ENCODE assay signal across 8 cellular contexts in the genomic region with DNA sequence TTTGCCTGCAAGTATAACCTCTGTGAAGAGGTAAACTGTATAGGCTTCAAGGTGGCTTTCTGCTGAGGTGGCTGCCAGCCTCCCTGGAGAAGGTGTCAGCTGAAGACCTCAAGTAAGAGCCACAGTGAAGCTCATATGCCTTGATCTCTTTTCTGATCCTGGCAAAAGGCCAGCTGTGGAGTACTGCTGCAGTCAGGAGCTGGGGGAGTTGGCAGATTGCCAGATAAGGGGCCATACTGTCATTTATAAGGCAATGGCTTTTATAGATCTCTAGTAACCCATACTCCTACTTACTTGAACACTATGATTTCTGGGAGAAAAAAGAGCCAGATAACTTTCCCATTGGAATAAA. TPM values are rescaled to one million over a fixed set of nuclear protein-coding genes. Genes with fewer than 3 reads are reported as not detected.
DNase-seq lines count a peak whose midpoint lies in the region; ATAC-seq and FAIRE-seq lines count a peak whose summit lies in the region.

No MANE protein-coding gene starts in this region.

- no peak overlapping the region for H3K27ac ChIP-seq in neuronal stem cell (replicated peaks; ENCODE audit: low read length)

- no peaks in the 10 kb centered on the region for H3K79me1 ChIP-seq in neuronal stem cell (ENCODE audit: low read depth, low read length)

- H3K4me1 Mint-ChIP-seq in activated naive CD8-positive, alpha-beta T cell treated with anti-CD3 and anti-CD28 coated beads, Interleukin-2, amount 50 U/mL, for 24 hours: peaks cover 80% of the 10 kb centered on the region

- no peak overlapping the region for H2BK120ac ChIP-seq in neuronal stem cell (ENCODE audit: low read depth, low read length)

- peak; percentile 94 for DNase-seq in NCI-H1105 (lab: John Stamatoyannopoulos, UW)
- DNase-seq in SHP77 treated with DMSO at 0.1 percent for 48 hours (lab: John Stamatoyannopoulos, UW): peak; percentile 78
- DNase-seq in activated naive CD8-positive, alpha-beta T cell treated with anti-CD3 and anti-CD28 coated beads, Interleukin-2, amount 50 U/mL, for 24 hours: peak; percentile 59
- DNase-seq in stimulated activated CD4-positive, alpha-beta T cell treated with anti-CD3 and anti-CD28 coated beads, Interleukin-4, amount 100 ng/mL, for 1 hour: peak; percentile 44
- DNase-seq in GM19239 (ENCODE audit: insufficient read length, low spot score): no peak
- no peak for DNase-seq in ACHN
- DNase-seq in neuronal stem cell (ENCODE audit: low spot score): no peak

- no peak overlapping the region for H2AK5ac ChIP-seq in neuronal stem cell (ENCODE audit: low read depth, low read length)

- no peak overlapping the region for H3K4me3 ChIP-seq in neuronal stem cell (ENCODE audit: low read length in 2 of 2)

- H4K8ac ChIP-seq in neuronal stem cell (ENCODE audit: low read depth, low read length): no peak overlapping the region

- peak overlapping the region; percentile 21 for H3K4me3 Mint-ChIP-seq in activated naive CD8-positive, alpha-beta T cell treated with anti-CD3 and anti-CD28 coated beads, Interleukin-2, amount 50 U/mL, for 24 hours

- in situ Hi-C loops in ACHN (cut with HindIII; ENCODE audit: low pct_ligation_motif_present, low pct_unique_long_range_greater_than_20kb, low sequenced_read_pairs): no loop called here

- H4K91ac ChIP-seq in neuronal stem cell (ENCODE audit: low read depth, low read length, poor library complexity): no peak overlapping the region

- no peak overlapping the region for H3K14ac ChIP-seq in neuronal stem cell (ENCODE audit: low read length)

- H3K27me3 ChIP-seq in neuronal stem cell (ENCODE audit: control insufficient read depth in 3 of 3, insufficient read depth in 3 of 3, low read depth in 1 of 3, low read length in 3 of 3): no peaks in the 10 kb centered on the region

- H2BK5ac ChIP-seq in neuronal stem cell (ENCODE audit: low read length): no peak overlapping the region

- no peak overlapping the region for H3K4ac ChIP-seq in neuronal stem cell (ENCODE audit: low read length)

- no peak overlapping the region for H2BK12ac ChIP-seq in neuronal stem cell (ENCODE audit: low read length)

- no peak overlapping the region for H3K9ac ChIP-seq in neuronal stem cell (ENCODE audit: low read depth, low read length, poor library complexity)

- FAIRE-seq in GM19239 (lab: Jason Lieb, UNC): no peak

- H3K27me3 Mint-ChIP-seq in activated naive CD8-positive, alpha-beta T cell treated with anti-CD3 and anti-CD28 coated beads, Interleukin-2, amount 50 U/mL, for 24 hours: no peaks in the 10 kb centered on the region

- no peak overlapping the region for H2BK15ac ChIP-seq in neuronal stem cell (ENCODE audit: low read length)

- H3K23ac ChIP-seq in neuronal stem cell (ENCODE audit: low read depth, low read length, poor library complexity): no peak overlapping the region

- H3K9me3 ChIP-seq in neuronal stem cell (replicated peaks in 1 of 2; ENCODE audit: control insufficient read depth in 2 of 2, insufficient read depth in 1 of 2, low read depth in 1 of 2, low read length in 2 of 2): no peaks in the 10 kb centered on the region

- H3K36me3 ChIP-seq in neuronal stem cell (replicated peaks in 1 of 2; ENCODE audit: control insufficient read depth in 2 of 2, insufficient read depth in 2 of 2, low read length in 2 of 2): no peaks in the 10 kb centered on the region

- peak; percentile 63 for ATAC-seq in activated naive CD8-positive, alpha-beta T cell treated with anti-CD3 and anti-CD28 coated beads, Interleukin-2, amount 50 U/mL, for 24 hours
- no peak for ATAC-seq in HG03354 (IDR thresholded peaks at IDR 0.05; ENCODE audit: poor library complexity, severe bottlenecking, unreplicated experiment)

- H3K36me3 Mint-ChIP-seq in activated naive CD8-positive, alpha-beta T cell treated with anti-CD3 and anti-CD28 coated beads, Interleukin-2, amount 50 U/mL, for 24 hours (ENCODE audit: low read depth): peaks cover 24% of the 10 kb centered on the region

- no peaks in the 10 kb centered on the region for H3K9me3 Mint-ChIP-seq in activated naive CD8-positive, alpha-beta T cell treated with anti-CD3 and anti-CD28 coated beads, Interleukin-2, amount 50 U/mL, for 24 hours

- no peaks in the 10 kb centered on the region for H3K4me1 ChIP-seq in neuronal stem cell (ENCODE audit: control insufficient read depth in 2 of 2, insufficient read depth in 1 of 2, low read depth in 1 of 2, low read length in 2 of 2)

- no peak overlapping the region for H3K4me2 ChIP-seq in neuronal stem cell (ENCODE audit: insufficient read depth, low read length, poor library complexity, severe bottlenecking)

- no peak overlapping the region for H3K18ac ChIP-seq in neuronal stem cell (ENCODE audit: low read length)

- no peak overlapping the region for H2AFZ ChIP-seq in neuronal stem cell (ENCODE audit: low read length)

- peak overlapping the region; percentile 87 for H3K27ac Mint-ChIP-seq in activated naive CD8-positive, alpha-beta T cell treated with anti-CD3 and anti-CD28 coated beads, Interleukin-2, amount 50 U/mL, for 24 hours

RNA-seq across cellular contexts. Expression of gene CEP85L, which starts 8.8 kb away (rescaled TPM):
- polyA plus RNA-seq in neuronal stem cell (2013, experiment 1 of 2): 3.7 TPM
- 3.7 TPM for polyA plus RNA-seq in neuronal stem cell (2013, experiment 2 of 2)

Comparison
In these comparisons a context has a peak if more than half of its experiments do, and no peak if none do; other contexts are left out.
1. DNase-seq: peak in NCI-H1105 (single experiment), SHP77 treated with DMSO at 0.1 percent for 48 hours (single experiment), activated naive CD8-positive, alpha-beta T cell treated with anti-CD3 and anti-CD28 coated beads, Interleukin-2, amount 50 U/mL, for 24 hours (single experiment) and stimulated activated CD4-positive, alpha-beta T cell treated with anti-CD3 and anti-CD28 coated beads, Interleukin-4, amount 100 ng/mL, for 1 hour (single experiment); none in GM19239 (single experiment), ACHN (single experiment) and neuronal stem cell (single experiment).